ENCODE assay signal across 26 cellular contexts in genomic region chr7:10863476-10863875, GRCh38.
"Had no signal": no experiment of that assay in that cellular context is flagged by ENCODE, and none has a peak within 500 bp of the region (broad histone marks: within the 10 kb centered on the region; RNA-seq: fewer than 3 reads in every experiment).

No MANE protein-coding gene starts in this region.

- H3K4me1 ChIP-seq: stomach, suprapubic skin, testis, thyroid gland, tibial artery, tibial nerve, transverse colon, upper lobe of left lung, upper lobe of right lung, uterus, vagina had no signal

- H3K27ac ChIP-seq: stomach, suprapubic skin, testis, thoracic aorta, thyroid gland, tibial artery, tibial nerve, transverse colon, upper lobe of left lung, upper lobe of right lung, uterus, vagina had no signal

- ATAC-seq: stimulated activated effector memory CD8-positive, alpha-beta T cell treated with anti-CD3 and anti-CD28 coated beads, Interleukin-12 subunit alpha, Interleukin-12 subunit beta, amount 100 ng/mL, for 72 hours; stimulated activated memory B cell treated with anti-CD40 and anti-IgM and Interleukin-4, amounts not matched to agents 10 μg/mL and 1 μg/mL and 100 μg/mL, for 72 hours; stimulated activated naive B cell treated with anti-CD40 and anti-IgM and Interleukin-4, amounts not matched to agents 10 μg/mL and 1 μg/mL and 100 μg/mL, for 72 hours; stimulated activated naive CD8-positive, alpha-beta T cell treated with anti-CD3 and anti-CD28 coated beads, Interleukin-15, amount 100 ng/mL, for 72 hours; stimulated activated naive CD8-positive, alpha-beta T cell treated with anti-CD3 and anti-CD28 coated beads, Interleukin-15, Interleukin-2, amounts not matched to agents 100 U/mL and 50 U/mL, for 24 hours; upper lobe of right lung had no signal

- H3K4me3 ChIP-seq: stomach, suprapubic skin, testis, thoracic aorta, thyroid gland, tibial artery, tibial nerve, transverse colon, upper lobe of left lung, upper lobe of right lung, uterus, vagina had no signal

- DNase-seq: stimulated activated CD4-positive, alpha-beta T cell treated with anti-CD3 and anti-CD28 coated beads, Interleukin-2, amount 100 ng/mL, for 48 hours; stimulated activated CD4-positive, alpha-beta T cell treated with anti-CD3 and anti-CD28 coated beads, Interleukin-4, amount 100 ng/mL, for 1 hour; stimulated activated CD4-positive, alpha-beta T cell treated with anti-CD3 and anti-CD28 coated beads, Interleukin-4, amount 100 ng/mL, for 24 hours; stimulated activated CD4-positive, alpha-beta T cell treated with anti-CD3 and anti-CD28 coated beads, Interleukin-4, amount 100 ng/mL, for 4 hours; stimulated activated CD8-positive, alpha-beta memory T cell treated with anti-CD3 and anti-CD28 coated beads, Interleukin-4, amount 100 ng/mL, for 48 hours; stimulated activated naive B cell treated with anti-CD40 and anti-IgM and Interleukin-4, amounts not matched to agents 10 μg/mL and 1 μg/mL and 100 μg/mL, for 72 hours; stimulated activated naive CD4-positive, alpha-beta T cell; stimulated activated naive CD4-positive, alpha-beta T cell treated with Interleukin-2 at 50 U/mL for 16 hours; stimulated activated naive CD8-positive, alpha-beta T cell treated with anti-CD3 and anti-CD28 coated beads, Interleukin-15, amount 100 ng/mL, for 72 hours; stimulated activated naive CD8-positive, alpha-beta T cell treated with anti-CD3 and anti-CD28 coated beads, Interleukin-15, Interleukin-2, amounts not matched to agents 100 U/mL and 50 U/mL, for 24 hours; stomach; substantia nigra; testis; thyroid gland; tibial artery; transverse colon; upper lobe of left lung; upper lobe of right lung; uterus had no signal

- H3K36me3 ChIP-seq: stomach, suprapubic skin, thoracic aorta, thyroid gland, tibial artery, tibial nerve, transverse colon, upper lobe of left lung, upper lobe of right lung, uterus, vagina had no signal

- H3K27me3 ChIP-seq: stomach, suprapubic skin, testis, thyroid gland, tibial artery, tibial nerve, transverse colon, upper lobe of left lung, upper lobe of right lung, uterus, vagina had no signal

- H3K9me3 ChIP-seq: stomach, suprapubic skin, testis, thoracic aorta, thyroid gland, tibial artery, tibial nerve, transverse colon, upper lobe of left lung, upper lobe of right lung, uterus, vagina had no signal

- FAIRE-seq: urothelium cell line had no signal
